In genomic region chr3:153130312-153130977, GRCh38 we compare ENCODE assay signal across 8 cellular contexts. TPM values are rescaled to one million over a fixed set of nuclear protein-coding genes. Genes with fewer than 3 reads are reported as not detected.
DNase-seq lines count a peak whose midpoint lies in the region; ATAC-seq and TF ChIP-seq lines count a peak whose summit lies in the region.

No MANE protein-coding gene starts in this region.

- H3K9ac ChIP-seq in IMR-90 (ENCODE audit: low read depth, low read length) = no peak overlapping the region

- no peak overlapping the region for H2AFZ ChIP-seq in IMR-90 (replicated peaks; ENCODE audit: low read length, poor library complexity)

- no peak for TF ChIP-seq POLR2A in IMR-90 (IDR thresholded peaks at IDR 0.05; ENCODE audit: low read depth, low read length)

- no peak overlapping the region for H3K23ac ChIP-seq in IMR-90 (ENCODE audit: low read depth, low read length)

- peak overlapping the region; percentile 28; the same call in 1 of the 2 replicates for H2BK120ac ChIP-seq in IMR-90 (ENCODE audit: low read depth, low read length)

- no peak for TF ChIP-seq RAD21 in IMR-90 (IDR thresholded peaks at IDR 0.05; ENCODE audit: low read length)

- H2BK15ac ChIP-seq in IMR-90 (ENCODE audit: low read depth, low read length) = no peak overlapping the region

- peak overlapping the region; percentile 28; the same call in 1 of the 2 replicates for H3K18ac ChIP-seq in IMR-90 (ENCODE audit: low read depth, low read length)

- dilution Hi-C loops in IMR-90 (cut with HindIII; ENCODE audit: low sequenced_read_pairs, unreplicated experiment) = no loop called here

- no peak overlapping the region for H3K14ac ChIP-seq in IMR-90 (replicated peaks; ENCODE audit: low read depth, low read length)

- intact Hi-C loops in IMR-90 (cut with micrococcal nuclease) = no loop called here

- ATAC-seq in GM21723 (IDR thresholded peaks at IDR 0.05; ENCODE audit: unreplicated experiment) (peak; percentile 97), IMR-90 (ENCODE audit: low read depth) (peak; percentile 91)

- no peak overlapping the region for H2AK9ac ChIP-seq in IMR-90 (replicated peaks; ENCODE audit: low read depth, low read length, poor library complexity)

- H4K91ac ChIP-seq in IMR-90 (ENCODE audit: insufficient read depth, low read depth, low read length) = no peak overlapping the region; the same call in 1 of the 2 replicates

- no peak overlapping the region for H3K4me3 ChIP-seq in IMR-90 (ENCODE audit: insufficient read depth, low read depth, low read length)
- H3K4me3 ChIP-seq in right atrium auricular region = no peak overlapping the region

- no peak overlapping the region for H2AK5ac ChIP-seq in IMR-90 (ENCODE audit: low read depth, low read length)

- no peak overlapping the region; the same call in 1 of the 2 replicates for H2BK20ac ChIP-seq in IMR-90 (ENCODE audit: low read depth, low read length)

- H3K27ac ChIP-seq in IMR-90 (ENCODE audit: insufficient read depth, low read length) (peak overlapping the region; percentile 49; the same call in 1 of the 2 replicates), right atrium auricular region (no peak overlapping the region)

- CTCF ChIA-PET in IMR-90 (lab: Yijun Ruan, JAX) = no interaction called here

- H3K9me3 ChIP-seq in IMR-90 (ENCODE audit: control insufficient read depth, insufficient read depth, low read length) (no peaks in the 10 kb centered on the region), right atrium auricular region (no peaks in the 10 kb centered on the region)

- no peaks in the 10 kb centered on the region for H3K27me3 ChIP-seq in IMR-90 (ENCODE audit: control insufficient read depth, insufficient read depth, low read length)
- H3K27me3 ChIP-seq in right atrium auricular region = no peaks in the 10 kb centered on the region

- H3K4me1 ChIP-seq in IMR-90 (ENCODE audit: control insufficient read depth, insufficient read depth, low read length) (no peaks in the 10 kb centered on the region), right atrium auricular region (no peaks in the 10 kb centered on the region)

- POLR2A ChIA-PET in IMR-90 (lab: Charles Lee; ENCODE audit: unreplicated experiment) = no interaction called here

- H4K5ac ChIP-seq in IMR-90 (ENCODE audit: low read depth, low read length) = no peak overlapping the region

- in situ Hi-C loops in IMR-90 (cut with MboI; ENCODE audit: low sequenced_read_pairs) = no loop called here

- H3K9me1 ChIP-seq in IMR-90 (ENCODE audit: insufficient read depth, low read length) = no peaks in the 10 kb centered on the region

- H4K20me1 ChIP-seq in IMR-90 (ENCODE audit: insufficient read depth, low read length) = no peaks in the 10 kb centered on the region

- BruUV-seq in IMR-90 (replicated peaks; lab: Mats Ljungman, UMichigan) = no TSS peak

- WGBS in IMR-90 (ENCODE audit: extremely low coverage in 2 of 2, insufficient read length in 1 of 2), 2 experiments = no CpG with 5 or more reads among the region's 2 CpGs

- peak overlapping the region; percentile 60 for H2BK5ac ChIP-seq in IMR-90 (ENCODE audit: low read depth, low read length, poor library complexity, severe bottlenecking)

- DNase-seq in ELR (ENCODE audit: low read depth) = peak; percentile 86
- DNase-seq in IMR-90 = peak; percentile 82
- DNase-seq in fibroblast of peridontal ligament (ENCODE audit: extremely low read depth) = peak; percentile 72
- no peak for DNase-seq in H4 (ENCODE audit: low spot score)
- no peak for DNase-seq in NCI-H1694 (lab: John Stamatoyannopoulos, UW)
- no peak for DNase-seq in NK-92 (lab: John Stamatoyannopoulos, UW; ENCODE audit: unreplicated experiment)
- DNase-seq in right atrium auricular region (ENCODE audit: low spot score) = no peak

- peak overlapping the region; percentile 4; the same call in 1 of the 2 replicates for H3K56ac ChIP-seq in IMR-90 (ENCODE audit: extremely low read depth, insufficient read depth, low read length)

- no peak overlapping the region; the same call in 1 of the 2 replicates for H3K4ac ChIP-seq in IMR-90 (ENCODE audit: low read depth, low read length)

- H4K8ac ChIP-seq in IMR-90 (ENCODE audit: low read depth in 2 of 2, low read length in 2 of 2) = no peak overlapping the region; a peak in 1 of 4 replicates

- H3K36me3 ChIP-seq in IMR-90 (ENCODE audit: control insufficient read depth, insufficient read depth, low read length) = no peaks in the 10 kb centered on the region
- no peaks in the 10 kb centered on the region for H3K36me3 ChIP-seq in right atrium auricular region

- H3K4me2 ChIP-seq in IMR-90 (ENCODE audit: low read depth, low read length) = peak overlapping the region; percentile 66; the same call in 1 of the 2 replicates

- no peaks in the 10 kb centered on the region for H3K79me1 ChIP-seq in IMR-90 (ENCODE audit: low read depth in 1 of 2, low read length in 2 of 2)

- no peak for TF ChIP-seq CTCF in IMR-90 (conservative IDR thresholded peaks at IDR 0.05; ENCODE audit: low read depth, low read length)
- TF ChIP-seq CTCF in right atrium auricular region (IDR thresholded peaks at IDR 0.05) = no peak

TF ChIP-seq in IMR-90, 13 proteins besides CTCF, POLR2A, EP300 and RAD21:
- no peak for TF ChIP-seq MAZ (IDR thresholded peaks at IDR 0.05; ENCODE audit: borderline replicate concordance, low read depth, low read length)
- peak; percentile 84 for TF ChIP-seq FOS (IDR thresholded peaks at IDR 0.05; ENCODE audit: low read depth, low read length)

RNA-seq across cellular contexts. Expression of gene RAP2B, which starts 31.6 kb away (rescaled TPM):
- total RNA-seq in IMR-90 (2012; rRNA removed) (12.4 and 18.1 TPM in 2 replicates), right atrium auricular region (1 to 10 TPM; 3.3 to 4.9 TPM)
- polyA plus RNA-seq in IMR-90 (2012; rRNA removed) = 6.1 and 6.6 TPM in 2 replicates
- 6.3 and 6.4 TPM in 2 replicates for polyA plus RNA-seq in IMR-90 (2012; cell fraction: cytosol; rRNA removed)
- 2.0 and 2.1 TPM in 2 replicates for polyA plus RNA-seq in IMR-90 (2012; cell fraction: nucleus; rRNA removed; ENCODE audit: low replicate concordance)
- 15.7 TPM in 2 replicates for total RNA-seq in H4 (2014; rRNA removed; shearing (Covaris generic))

Comparison
In these comparisons a context has a peak if more than half of its experiments do, and no peak if none do; other contexts are left out.
1. DNase-seq: peak in ELR (single experiment), IMR-90 (single experiment) and fibroblast of peridontal ligament (single experiment); none in H4 (single experiment), NCI-H1694 (single experiment), NK-92 (single experiment) and right atrium auricular region (single experiment).